In genomic region chr3:168095611-168096209, GRCh38 we compare ENCODE assay signal across 8 cellular contexts. TPM values are rescaled to one million over a fixed set of nuclear protein-coding genes. Genes with fewer than 3 reads are reported as not detected.
A peak's percentile ranks its signal among the peaks of the same experiment; 100 is the strongest.
DNase-seq lines count a peak whose midpoint lies in the region; ATAC-seq and TF ChIP-seq lines count a peak whose summit lies in the region.

Gene GOLIM4, minus strand, starts transcription at chr3:168095924. Its CDS starts 639 bp downstream, at chr3:168095285.

- no peaks in the 10 kb centered on the region for H3K9me2 ChIP-seq in SU-DHL-6 (replicated peaks; ENCODE audit: insufficient read depth, low read length)

- peak within 1 kb of the TSS; percentile 93 for H2AFZ ChIP-seq in SU-DHL-6 (ENCODE audit: low read depth, low read length, severe bottlenecking)

- no peaks in the 10 kb centered on the region for H3K27me3 ChIP-seq in SU-DHL-6 (ENCODE audit: low read length)

- peaks cover 12% of the 10 kb centered on the region; the same call in 1 of the 2 replicates for H4K20me1 ChIP-seq in SU-DHL-6 (ENCODE audit: low read depth, low read length)

- peak within 1 kb of the TSS; percentile 70 for H3K9ac ChIP-seq in SU-DHL-6 (ENCODE audit: low read length)

- H3F3A ChIP-seq in SU-DHL-6 (ENCODE audit: insufficient read depth): peaks cover 20% of the 10 kb centered on the region

- H3K79me2 ChIP-seq in SU-DHL-6 (ENCODE audit: insufficient read depth, low read length): peaks cover 38% of the 10 kb centered on the region

- H3K27ac ChIP-seq in SU-DHL-6 (ENCODE audit: low read depth, low read length): peak within 1 kb of the TSS; percentile 86

- peak within 1 kb of the TSS; percentile 90 for H3K4me2 ChIP-seq in SU-DHL-6 (ENCODE audit: low read depth, low read length, poor library complexity, severe bottlenecking)

- no peaks in the 10 kb centered on the region for H3K9me3 ChIP-seq in SU-DHL-6 (ENCODE audit: insufficient read depth, low read length)

- peak; percentile 86 for ATAC-seq in HG02763 (IDR thresholded peaks at IDR 0.05; ENCODE audit: unreplicated experiment)

- H3K4me3 ChIP-seq in SU-DHL-6 (ENCODE audit: insufficient read depth, low read length, poor library complexity, severe bottlenecking) (peak within 1 kb of the TSS; percentile 58), astrocyte of the cerebellum (ENCODE audit: low read depth, low read length) (peak within 1 kb of the TSS; percentile 91)

- in situ Hi-C loops in astrocyte of the cerebellum (cut with HindIII; ENCODE audit: low sequenced_read_pairs): no loop called here

- no peaks in the 10 kb centered on the region for H3K36me3 ChIP-seq in SU-DHL-6 (ENCODE audit: low read length)

- TF ChIP-seq CTCF in SU-DHL-6 (IDR thresholded peaks at IDR 0.05; ENCODE audit: insufficient read depth, low read length, poor library complexity, severe bottlenecking) (peak; percentile 11), astrocyte of the cerebellum (IDR thresholded peaks at IDR 0.05; ENCODE audit: low read depth, low read length, missing control alignments) (peak; percentile 14)

- DNase-seq in NCI-H1436 (lab: John Stamatoyannopoulos, UW) (peak; percentile 53), NCI-H1436 treated with DMSO at 0.1 percent for 48 hours (lab: John Stamatoyannopoulos, UW) (no peak), NCI-H128 (lab: John Stamatoyannopoulos, UW; ENCODE audit: unreplicated experiment) (peak; percentile 88), astrocyte of the cerebellum (ENCODE audit: low read depth) (peak; percentile 91), hepatic stellate cell (ENCODE audit: low spot score) (peak; percentile 94), pulmonary artery endothelial cell (ENCODE audit: low read depth, low spot score) (peak; percentile 93)

RNA-seq across cellular contexts. Expression of gene GOLIM4, which starts in this region (rescaled TPM):
- 58.0 and 58.9 TPM in 2 replicates for total RNA-seq in pulmonary artery endothelial cell
